Comparison of ENCODE assay signal across 8 cellular contexts in genomic region chr12:27424631-27425230, GRCh38. TPM values are rescaled to one million over a fixed set of nuclear protein-coding genes. Genes with fewer than 3 reads are reported as not detected.
DNase-seq lines count a peak whose midpoint lies in the region; ATAC-seq and TF ChIP-seq lines count a peak whose summit lies in the region.

No MANE protein-coding gene starts in this region.

- H3K27me3 ChIP-seq in aorta (ENCODE audit: control insufficient read depth in 1 of 2, insufficient read depth in 2 of 2, low read length in 1 of 2): no peaks in the 10 kb centered on the region

- H3K4me1 ChIP-seq in aorta (ENCODE audit: control insufficient read depth in 1 of 2, insufficient read depth in 2 of 2, low read length in 2 of 2): peaks cover 0 to 2% of the 10 kb centered on the region in 2 donors

- no peaks in the 10 kb centered on the region for H3K9me3 ChIP-seq in aorta (ENCODE audit: control insufficient read depth, low read length)

- in situ Hi-C loops in T47D (cut with HindIII; ENCODE audit: low pct_unique_long_range_greater_than_20kb, low sequenced_read_pairs): no loop called here

- WGBS in aorta, 2 donors: 21 to 22% methylated on average over 4 of the region's 4 CpGs

- intact Hi-C loops in left colon (cut with DNase I, micrococcal nuclease): no loop called here
- intact Hi-C loops in aorta (cut with DNase I): loop anchor here (5.0 kb wide), 2 partner anchors 228 to 278 kb away; no protein-coding TSS in a partner anchor

- no peaks in the 10 kb centered on the region for H3K36me3 ChIP-seq in aorta (ENCODE audit: control insufficient read depth in 1 of 2, insufficient read depth in 2 of 2, low read length in 1 of 2)

- peak; percentile 84 for TF ChIP-seq CTCF in NB4 (IDR thresholded peaks at IDR 0.05; ENCODE audit: low read depth, low read length)

- no peak overlapping the region for H3K4me3 ChIP-seq in NB4 (ENCODE audit: low read depth, low read length)
- no peak overlapping the region for H3K4me3 ChIP-seq in aorta (ENCODE audit: low read length in 2 of 2)

- TF ChIP-seq POLR2A in NB4 (IDR thresholded peaks at IDR 0.05; ENCODE audit: extremely low read depth, insufficient read length): no peak

- peak overlapping the region; percentile 36 to 80 for H3K27ac ChIP-seq in aorta (ENCODE audit: low read depth in 1 of 2, low read length in 2 of 2)

- ATAC-seq in left colon (peak; percentile 85), aorta (ENCODE audit: low FRiP score) (peak; percentile 60), HG02852 (IDR thresholded peaks at IDR 0.05; ENCODE audit: unreplicated experiment) (no peak)

- DNase-seq in NCI-H2107 (lab: John Stamatoyannopoulos, UW): peak; percentile 14
- DNase-seq in NCI-H2107 treated with DMSO at 0.1 percent for 48 hours (lab: John Stamatoyannopoulos, UW; ENCODE audit: unreplicated experiment): no peak
- DNase-seq in NB4 (ENCODE audit: low read depth): peak; percentile 75
- DNase-seq in T47D (ENCODE audit: low read depth in 1 of 2, low spot score in 1 of 2): peak; percentile 48 to 75
- no peak for DNase-seq in left colon
- no peak for DNase-seq in aorta
- no peak for DNase-seq in stimulated activated CD4-positive, alpha-beta T cell treated with anti-CD3 and anti-CD28 coated beads, Interleukin-4, amount 100 ng/mL, for 4 hours

RNA-seq across cellular contexts. Expression of gene SMCO2, which starts 21.8 kb away (rescaled TPM):
- total RNA-seq in left colon (not detected), aorta (under 1 TPM; 0.52 to 0.90 TPM)
- under 1 TPM in 1 of 2 donors, not detected in 1; 0.72 TPM for polyA plus RNA-seq in aorta

Comparison
In these comparisons a context has a peak if more than half of its experiments do, and no peak if none do; other contexts are left out.
1. DNase-seq: peak in NCI-H2107 (single experiment), NB4 (single experiment) and T47D (2 of 2); none in NCI-H2107 treated with DMSO at 0.1 percent for 48 hours (single experiment), left colon (0 of 2), aorta (0 of 2) and stimulated activated CD4-positive, alpha-beta T cell treated with anti-CD3 and anti-CD28 coated beads, Interleukin-4, amount 100 ng/mL, for 4 hours (0 of 2).
2. intact Hi-C loops: an anchor here in aorta (5.0 kb wide); none called in left colon.